ENCODE assay signal across 23 cellular contexts in genomic region chr7:105654095-105654686, GRCh38.
"Had no signal": no experiment of that assay in that cellular context is flagged by ENCODE, and none has a peak within 500 bp of the region (broad histone marks: within the 10 kb centered on the region; RNA-seq: fewer than 3 reads in every experiment).

No MANE protein-coding gene starts in this region.

- H3K36me3 Mint-ChIP-seq: natural killer cell treated with Interleukin-12 subunit alpha and Interleukin-12 subunit beta and Interleukin-15 and Interleukin-18, amount 100 ng/mL, for 72 hours had no signal

- H3K27me3 ChIP-seq: esophagus muscularis mucosa, foreskin keratinocyte, left lung, right atrium auricular region, spleen had no signal

- H3K4me1 ChIP-seq: foreskin keratinocyte had no signal

- H3K27ac Mint-ChIP-seq: activated CD4-positive, alpha-beta memory T cell treated with anti-CD3 and anti-CD28 coated beads, Interleukin-2, amount 10 ng/mL, durations not matched to agents 7 days and 5 days; activated naive CD4-positive, alpha-beta T cell treated with anti-CD3 and anti-CD28 coated beads, Interleukin-2, amount 50 U/mL, for 24 hours; activated naive CD8-positive, alpha-beta T cell treated with anti-CD3 and anti-CD28 coated beads, Interleukin-2, amount 50 U/mL, for 24 hours; activated T-cell treated with anti-CD3 and anti-CD28 coated beads, Interleukin-2, amount 50 U/mL, for 24 hours; dendritic cell treated with granulocyte-macrophage colony-stimulating factor and Interleukin-4, amounts not matched to agents 40 ng/mL and 50 ng/mL, for 4 days; natural killer cell treated with Interleukin-12 subunit alpha and Interleukin-12 subunit beta and Interleukin-15 and Interleukin-18, amount 100 ng/mL, for 72 hours; stimulated activated naive CD8-positive, alpha-beta T cell treated with anti-CD3 and anti-CD28 coated beads, Interleukin-15, Interleukin-2, amounts not matched to agents 100 ng/mL and 50 ng/mL, for 24 hours had no signal

- H3K4me3 Mint-ChIP-seq: activated CD4-positive, alpha-beta memory T cell treated with anti-CD3 and anti-CD28 coated beads, Interleukin-2, amount 10 ng/mL, durations not matched to agents 7 days and 5 days; activated CD4-positive, alpha-beta T cell treated with anti-CD3 and anti-CD28 coated beads, Interleukin-2, amount 10 ng/mL, durations not matched to agents 7 days and 5 days; activated naive CD4-positive, alpha-beta T cell treated with anti-CD3 and anti-CD28 coated beads, Interleukin-2, amount 50 U/mL, for 24 hours; activated naive CD8-positive, alpha-beta T cell treated with anti-CD3 and anti-CD28 coated beads, Interleukin-2, amount 50 U/mL, for 24 hours; activated T-cell treated with anti-CD3 and anti-CD28 coated beads, Interleukin-2, amount 50 U/mL, for 24 hours; central memory CD8-positive, alpha-beta T cell; dendritic cell treated with granulocyte-macrophage colony-stimulating factor and Interleukin-4, amounts not matched to agents 40 ng/mL and 50 ng/mL, for 4 days; natural killer cell treated with Interleukin-12 subunit alpha and Interleukin-12 subunit beta and Interleukin-15 and Interleukin-18, amount 100 ng/mL, for 72 hours; stimulated activated naive CD8-positive, alpha-beta T cell treated with anti-CD3 and anti-CD28 coated beads, Interleukin-15, Interleukin-2, amounts not matched to agents 100 ng/mL and 50 ng/mL, for 24 hours; T-helper 1 cell treated with Interleukin-12 subunit alpha and Interleukin-12 subunit beta and Interleukin-4 antibody, amounts not matched to agents 30 μg/mL and 1 μg/mL, for 36 hours had no signal

- H3K9me3 Mint-ChIP-seq: activated CD4-positive, alpha-beta memory T cell treated with anti-CD3 and anti-CD28 coated beads, Interleukin-2, amount 10 ng/mL, durations not matched to agents 7 days and 5 days; activated CD4-positive, alpha-beta T cell treated with anti-CD3 and anti-CD28 coated beads, Interleukin-2, amount 10 ng/mL, durations not matched to agents 7 days and 5 days; activated naive CD4-positive, alpha-beta T cell treated with anti-CD3 and anti-CD28 coated beads, Interleukin-2, amount 50 U/mL, for 24 hours; activated naive CD8-positive, alpha-beta T cell treated with anti-CD3 and anti-CD28 coated beads, Interleukin-2, amount 50 U/mL, for 24 hours; activated T-cell treated with anti-CD3 and anti-CD28 coated beads, Interleukin-2, amount 50 U/mL, for 24 hours; central memory CD8-positive, alpha-beta T cell; dendritic cell treated with granulocyte-macrophage colony-stimulating factor and Interleukin-4, amounts not matched to agents 40 ng/mL and 50 ng/mL, for 4 days; natural killer cell treated with Interleukin-12 subunit alpha and Interleukin-12 subunit beta and Interleukin-15 and Interleukin-18, amount 100 ng/mL, for 72 hours; stimulated activated naive CD8-positive, alpha-beta T cell treated with anti-CD3 and anti-CD28 coated beads, Interleukin-15, Interleukin-2, amounts not matched to agents 100 ng/mL and 50 ng/mL, for 24 hours; T-helper 1 cell treated with Interleukin-12 subunit alpha and Interleukin-12 subunit beta and Interleukin-4 antibody, amounts not matched to agents 30 μg/mL and 1 μg/mL, for 36 hours had no signal

- H3K9me3 ChIP-seq: esophagus muscularis mucosa, left lung, lower lobe of right lung, mucosa of descending colon, right atrium auricular region, spleen had no signal

- FAIRE-seq: bronchial epithelial cell, islet of Langerhans had no signal

- DNase-seq: activated CD4-positive, alpha-beta memory T cell treated with anti-CD3 and anti-CD28 coated beads, Interleukin-2, amount 10 ng/mL, durations not matched to agents 7 days and 5 days; activated CD4-positive, alpha-beta T cell treated with anti-CD3 and anti-CD28 coated beads for 1 hour; activated CD4-positive, alpha-beta T cell treated with anti-CD3 and anti-CD28 coated beads, Interleukin-2, amount 10 ng/mL, durations not matched to agents 7 days and 5 days; activated CD8-positive, alpha-beta memory T cell treated with anti-CD3 and anti-CD28 coated beads, Interleukin-2, amount 50 U/mL, for 48 hours; activated naive CD8-positive, alpha-beta T cell treated with anti-CD3 and anti-CD28 coated beads, Interleukin-2, amount 50 U/mL, for 24 hours; activated T-cell treated with anti-CD3 and anti-CD28 coated beads, Interleukin-2, amount 50 U/mL, for 24 hours; amygdala; left lung; lower lobe of right lung; mucosa of descending colon; spleen; T1000 had no signal

- ATAC-seq: activated naive CD8-positive, alpha-beta T cell treated with anti-CD3 and anti-CD28 coated beads, Interleukin-2, amount 50 U/mL, for 24 hours; foreskin keratinocyte; natural killer cell treated with Interleukin-12 subunit alpha and Interleukin-12 subunit beta and Interleukin-15 and Interleukin-18, amount 100 ng/mL, for 72 hours had no signal

- H3K27ac ChIP-seq: esophagus muscularis mucosa, foreskin keratinocyte, left lung, lower lobe of right lung, right atrium auricular region, spleen had no signal

- H3K4me3 ChIP-seq: esophagus muscularis mucosa, left lung, lower lobe of right lung, mucosa of descending colon, right atrium auricular region, spleen had no signal

- H3K36me3 ChIP-seq: right atrium auricular region had no signal

- H3K27me3 Mint-ChIP-seq: activated CD4-positive, alpha-beta memory T cell treated with anti-CD3 and anti-CD28 coated beads, Interleukin-2, amount 10 ng/mL, durations not matched to agents 7 days and 5 days; activated CD4-positive, alpha-beta T cell treated with anti-CD3 and anti-CD28 coated beads, Interleukin-2, amount 10 ng/mL, durations not matched to agents 7 days and 5 days; activated naive CD4-positive, alpha-beta T cell treated with anti-CD3 and anti-CD28 coated beads, Interleukin-2, amount 50 U/mL, for 24 hours; activated naive CD8-positive, alpha-beta T cell treated with anti-CD3 and anti-CD28 coated beads, Interleukin-2, amount 50 U/mL, for 24 hours; activated T-cell treated with anti-CD3 and anti-CD28 coated beads, Interleukin-2, amount 50 U/mL, for 24 hours; central memory CD8-positive, alpha-beta T cell; dendritic cell treated with granulocyte-macrophage colony-stimulating factor and Interleukin-4, amounts not matched to agents 40 ng/mL and 50 ng/mL, for 4 days; natural killer cell treated with Interleukin-12 subunit alpha and Interleukin-12 subunit beta and Interleukin-15 and Interleukin-18, amount 100 ng/mL, for 72 hours; stimulated activated naive CD8-positive, alpha-beta T cell treated with anti-CD3 and anti-CD28 coated beads, Interleukin-15, Interleukin-2, amounts not matched to agents 100 ng/mL and 50 ng/mL, for 24 hours had no signal
